Comparison of ENCODE assay signal across 25 cellular contexts in the genomic region with DNA sequence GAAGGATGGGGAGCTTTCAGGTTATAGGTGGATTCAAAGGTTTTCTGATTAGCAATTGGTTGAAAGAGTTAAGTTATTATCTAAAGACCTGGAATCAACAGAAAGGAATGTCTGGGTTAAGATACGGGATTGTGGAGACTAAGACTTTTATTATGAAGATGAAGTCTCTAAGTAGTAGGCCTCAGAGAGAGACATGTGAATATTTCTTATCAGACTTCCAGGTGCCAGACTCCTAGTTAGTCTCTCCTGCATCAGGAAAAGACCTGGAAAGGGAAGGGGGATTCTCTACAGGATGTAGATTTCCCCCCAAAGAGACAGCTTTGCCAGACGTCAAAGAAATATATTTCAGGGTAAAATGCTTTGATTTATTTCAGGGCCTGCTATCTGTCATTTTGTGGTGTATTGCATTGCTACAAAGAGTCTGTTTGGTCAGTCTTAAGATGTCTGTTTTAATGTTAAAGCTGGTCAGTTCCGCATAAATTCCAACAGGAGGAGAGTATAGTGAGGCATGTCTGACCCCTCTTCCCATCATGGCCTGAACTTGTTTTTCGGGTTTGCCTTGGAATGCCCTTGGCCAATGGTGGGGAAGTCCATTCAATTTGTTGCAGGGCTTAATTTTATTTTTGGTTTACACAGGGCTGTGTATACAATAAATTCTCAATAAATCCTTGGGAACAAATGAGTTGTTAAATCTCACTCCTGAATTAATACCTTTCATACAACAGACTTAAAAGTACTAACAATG.
DNase-seq lines count a peak whose midpoint lies in the region; ATAC-seq, FAIRE-seq and TF ChIP-seq lines count a peak whose summit lies in the region.
"Had no signal": no experiment of that assay in that cellular context is flagged by ENCODE, and none has a peak within 500 bp of the region (broad histone marks: within the 10 kb centered on the region; RNA-seq: fewer than 3 reads in every experiment).

No MANE protein-coding gene starts in this region.

- no peak overlapping the region for H3K9ac ChIP-seq in H1 (replicated peaks in 1 of 4; ENCODE audit: extremely low read depth in 1 of 4, low read depth in 3 of 4, low read length in 3 of 4)
- no peak overlapping the region for H3K9ac ChIP-seq in neural progenitor cell
- H3K9ac ChIP-seq: BLaER1 treated with 17β-estradiol and CSF1 and Interleukin-3, amounts not matched to agents 10 nM and 100 nM had no signal

- H3K4me2 ChIP-seq in H1 (ENCODE audit: insufficient read depth in 1 of 2, low read depth in 2 of 2, low read length in 2 of 2), result no peak overlapping the region; a peak in 1 of 4 replicates
- H3K4me2 ChIP-seq in neural progenitor cell, result no peak overlapping the region
- H3K4me2 ChIP-seq: BLaER1 treated with 17β-estradiol and CSF1 and Interleukin-3, amounts not matched to agents 10 nM and 100 nM had no signal

- H4K20me1 ChIP-seq in H1 (replicated peaks in 1 of 2; ENCODE audit: control insufficient read depth in 1 of 2, insufficient read depth in 2 of 2, low read length in 2 of 2) (no peaks in the 10 kb centered on the region), neural progenitor cell (ENCODE audit: low read depth) (no peaks in the 10 kb centered on the region)
- H4K20me1 ChIP-seq: BLaER1 treated with 17β-estradiol and CSF1 and Interleukin-3, amounts not matched to agents 10 nM and 100 nM had no signal

- H3K27ac ChIP-seq in H1 (ENCODE audit: low read depth, low read length), result no peak overlapping the region
- H3K27ac ChIP-seq in neural progenitor cell, result no peak overlapping the region
- H3K27ac ChIP-seq in esophagus squamous epithelium, result no peak overlapping the region
- no peak overlapping the region for H3K27ac ChIP-seq in CD8-positive, alpha-beta memory T cell (ENCODE audit: low read depth, low read length)
- no peak overlapping the region for H3K27ac ChIP-seq in lower lobe of right lung
- H3K27ac ChIP-seq: 22Rv1; BLaER1 treated with 17β-estradiol and CSF1 and Interleukin-3, amounts not matched to agents 10 nM and 100 nM; RWPE1 had no signal

- peak; percentile 55 for DNase-seq in SIG-M5 treated with dmso at 0.1 percent for 504 hours (lab: John Stamatoyannopoulos, UW; ENCODE audit: unreplicated experiment)
- no peak for DNase-seq in SIG-M5 (lab: John Stamatoyannopoulos, UW)
- no peak for DNase-seq in H1 (ENCODE audit: low read depth in 1 of 2, low spot score in 2 of 2)
- DNase-seq in neural progenitor cell (ENCODE audit: low spot score), result no peak
- no peak for DNase-seq in esophagus squamous epithelium (lab: John Stamatoyannopoulos, UW)
- DNase-seq in CD8-positive, alpha-beta memory T cell, result no peak
- no peak for DNase-seq in lower lobe of right lung
- DNase-seq: ACHN; CD4-positive, alpha-beta memory T cell; KBM-7; NCI-H1092 treated with DMSO at 0.1 percent for 48 hours; NCI-H146; NCI-H2029; NCI-H345; NCI-H524; NCI-H774; NK-92 treated with Interleukin-12 subunit alpha and Interleukin-12 subunit beta, amount 100 ng/mL, for 24 hours; SHP77 treated with DMSO at 0.1 percent for 48 hours had no signal

- peaks cover 15% of the 10 kb centered on the region for H3F3A ChIP-seq in neural progenitor cell (ENCODE audit: low read depth)

- ATAC-seq in GM18511 (IDR thresholded peaks at IDR 0.05; ENCODE audit: unreplicated experiment), result no peak
- ATAC-seq in lower lobe of right lung, result no peak
- ATAC-seq: SK-N-SH treated with all-trans-retinoic acid at 6 μM for 48 hours had no signal

- peak overlapping the region; percentile 40 for H3K27ac Mint-ChIP-seq in neural progenitor cell
- peak overlapping the region in 1 of 8 donors; percentile 33 for H3K27ac Mint-ChIP-seq in CD8-positive, alpha-beta memory T cell

- H3K36me3 Mint-ChIP-seq in neural progenitor cell, result no peaks in the 10 kb centered on the region
- H3K36me3 Mint-ChIP-seq in CD8-positive, alpha-beta memory T cell, result no peaks in the 10 kb centered on the region
- H3K36me3 Mint-ChIP-seq: CD4-positive, alpha-beta memory T cell had no signal

- H3K79me1 ChIP-seq in H1 (ENCODE audit: low read depth, low read length), result no peaks in the 10 kb centered on the region

- H3K14ac ChIP-seq in H1 (ENCODE audit: insufficient read length), result no peak overlapping the region

- H3K23ac ChIP-seq in H1 (ENCODE audit: insufficient read length), result no peak overlapping the region

- no peaks in the 10 kb centered on the region for H3K36me3 ChIP-seq in H1 (ENCODE audit: control insufficient read depth in 2 of 4, insufficient read depth in 4 of 4, low read length in 3 of 4)
- no peaks in the 10 kb centered on the region for H3K36me3 ChIP-seq in neural progenitor cell
- no peaks in the 10 kb centered on the region for H3K36me3 ChIP-seq in esophagus squamous epithelium
- no peaks in the 10 kb centered on the region for H3K36me3 ChIP-seq in CD8-positive, alpha-beta memory T cell (ENCODE audit: insufficient read depth, low read length)
- no peaks in the 10 kb centered on the region for H3K36me3 ChIP-seq in lower lobe of right lung
- H3K36me3 ChIP-seq: BLaER1 treated with 17β-estradiol and CSF1 and Interleukin-3, amounts not matched to agents 10 nM and 100 nM had no signal

- H4K8ac ChIP-seq in H1 (ENCODE audit: extremely low read depth, insufficient read depth, low read length), result no peak overlapping the region

- CTCF ChIA-PET in H1 (lab: Charles Lee; ENCODE audit: partially characterized antibody), result interaction anchor here (3.5 kb wide), 1 partner anchor 8 kb away, joined by 17 read pairs; no protein-coding TSS in a partner anchor
- CTCF ChIA-PET in CD8-positive, alpha-beta memory T cell (lab: Charles Lee), result no interaction called here

- no peaks in the 10 kb centered on the region for H3K9me3 Mint-ChIP-seq in neural progenitor cell
- no peaks in the 10 kb centered on the region for H3K9me3 Mint-ChIP-seq in CD8-positive, alpha-beta memory T cell
- H3K9me3 Mint-ChIP-seq: CD4-positive, alpha-beta memory T cell had no signal

- H3K27me3 Mint-ChIP-seq in neural progenitor cell (ENCODE audit: insufficient read depth, low read depth), result peaks cover 3% of the 10 kb centered on the region
- peaks cover 14 to 44% of the 10 kb centered on the region in 2 donors for H3K27me3 Mint-ChIP-seq in CD8-positive, alpha-beta memory T cell

- H2BK5ac ChIP-seq in H1 (ENCODE audit: low read depth, low read length), result no peak overlapping the region; the same call in 1 of the 2 replicates

- no peaks in the 10 kb centered on the region for H3K27me3 ChIP-seq in H1 (replicated peaks in 1 of 4; ENCODE audit: control insufficient read depth in 3 of 4, extremely low read depth in 1 of 4, insufficient read depth in 3 of 4, low read length in 3 of 4)
- H3K27me3 ChIP-seq in neural progenitor cell, result no peaks in the 10 kb centered on the region
- peaks cover 0 to 17% (median 0%) of the 10 kb centered on the region in 4 donors for H3K27me3 ChIP-seq in esophagus squamous epithelium
- H3K27me3 ChIP-seq in CD8-positive, alpha-beta memory T cell (ENCODE audit: insufficient read depth, low read length, poor library complexity, severe bottlenecking), result no peaks in the 10 kb centered on the region
- H3K27me3 ChIP-seq in lower lobe of right lung (ENCODE audit: low read depth), result no peaks in the 10 kb centered on the region

- TF ChIP-seq POLR2A in H1 (IDR thresholded peaks at IDR 0.05; ENCODE audit: control extremely low read depth in 1 of 2, low read depth in 2 of 2, low read length in 2 of 2), result no peak
- no peak for TF ChIP-seq POLR2A in esophagus squamous epithelium (IDR thresholded peaks at IDR 0.05)

- H3K4ac ChIP-seq in H1 (replicated peaks; ENCODE audit: insufficient read length, low read depth, low read length), result no peak overlapping the region

- 62% methylated on average over 4 of the region's 4 CpGs; no CpG with 5 or more reads in 1 of the 2 experiments for WGBS in H1 (ENCODE audit: extremely low coverage in 1 of 2, insufficient coverage in 1 of 2, insufficient read length in 1 of 2, insufficient replicate concordance in 2 of 2, low coverage in 1 of 2, low lambda C conversion rate in 2 of 2, missing lambda C conversion rate in 1 of 2), 2 experiments
- WGBS in esophagus squamous epithelium, 2 donors, result 66 to 79% methylated on average over 4 of the region's 4 CpGs

- H3K79me2 ChIP-seq in H1 (ENCODE audit: control insufficient read depth in 1 of 2, insufficient read depth in 2 of 2, low read length in 2 of 2), result no peaks in the 10 kb centered on the region
- H3K79me2 ChIP-seq in neural progenitor cell (ENCODE audit: low read depth), result no peaks in the 10 kb centered on the region

- H2AFZ ChIP-seq in H1 (ENCODE audit: low read length) (no peak overlapping the region), neural progenitor cell (replicated peaks) (no peak overlapping the region)

- H4K5ac ChIP-seq in H1 (ENCODE audit: insufficient read length, low read depth, low read length), result no peak overlapping the region

- H2BK15ac ChIP-seq in H1 (ENCODE audit: low read length), result no peak overlapping the region

- peaks cover 22% of the 10 kb centered on the region for H3K4me1 Mint-ChIP-seq in neural progenitor cell
- no peaks in the 10 kb centered on the region for H3K4me1 Mint-ChIP-seq in CD8-positive, alpha-beta memory T cell
- H3K4me1 Mint-ChIP-seq: CD4-positive, alpha-beta memory T cell had no signal

- H3K4me3 Mint-ChIP-seq in neural progenitor cell, result no peak overlapping the region
- no peak overlapping the region for H3K4me3 Mint-ChIP-seq in CD8-positive, alpha-beta memory T cell
- H3K4me3 Mint-ChIP-seq: CD4-positive, alpha-beta memory T cell had no signal

- POLR2A ChIA-PET in H1 (lab: Charles Lee; ENCODE audit: partially characterized antibody), result interaction anchor here (0.6 kb wide), 1 partner anchor 495 kb away, joined by 3 read pairs; no protein-coding TSS in a partner anchor
- POLR2A ChIA-PET in CD8-positive, alpha-beta memory T cell (lab: Charles Lee), result no interaction called here

- no peak overlapping the region for H3K56ac ChIP-seq in H1 (replicated peaks; ENCODE audit: insufficient read length, low read depth, low read length)

- intact Hi-C loops in esophagus squamous epithelium (cut with DNase I), result no loop called here
- intact Hi-C loops in lower lobe of right lung (cut with DNase I), result no loop called here

- H2BK12ac ChIP-seq in H1 (ENCODE audit: low read depth, low read length), result no peak overlapping the region; the same call in 1 of the 2 replicates

- TF ChIP-seq RAD21 in H1 (IDR thresholded peaks at IDR 0.05 in 1 of 2, conservative IDR thresholded peaks at IDR 0.05 in 1 of 2; ENCODE audit: low read depth in 2 of 2, low read length in 2 of 2), result no peak

- H2BK120ac ChIP-seq in H1 (replicated peaks; ENCODE audit: low read depth, low read length), result no peak overlapping the region

- H3K18ac ChIP-seq in H1 (ENCODE audit: extremely low read depth, low read length), result no peak overlapping the region

- H3K4me3 ChIP-seq in H1 (ENCODE audit: extremely low read depth in 1 of 4, insufficient read depth in 2 of 4, low read depth in 3 of 4, low read length in 4 of 4), result peak overlapping the region in 1 of 4 experiments; percentile 11; a peak in 1 of 8 replicates
- no peak overlapping the region for H3K4me3 ChIP-seq in neural progenitor cell
- H3K4me3 ChIP-seq in esophagus squamous epithelium, result no peak overlapping the region
- no peak overlapping the region for H3K4me3 ChIP-seq in CD8-positive, alpha-beta memory T cell (ENCODE audit: low read length)
- H3K4me3 ChIP-seq in lower lobe of right lung, result no peak overlapping the region
- H3K4me3 ChIP-seq: BLaER1 treated with 17β-estradiol and CSF1 and Interleukin-3, amounts not matched to agents 10 nM and 100 nM had no signal

- H3K9me3 ChIP-seq in H1 (ENCODE audit: insufficient read depth in 2 of 2, low read depth in 1 of 2, low read length in 1 of 2) (no peaks in the 10 kb centered on the region), neural progenitor cell (ENCODE audit: low read depth) (no peaks in the 10 kb centered on the region), esophagus squamous epithelium (no peaks in the 10 kb centered on the region), lower lobe of right lung (no peaks in the 10 kb centered on the region)
- H3K9me3 ChIP-seq in CD8-positive, alpha-beta memory T cell (ENCODE audit: low read length), result no peaks in the 10 kb centered on the region
- H3K9me3 ChIP-seq: BLaER1 treated with 17β-estradiol and CSF1 and Interleukin-3, amounts not matched to agents 10 nM and 100 nM had no signal

- no peaks in the 10 kb centered on the region for H3K23me2 ChIP-seq in H1 (ENCODE audit: low read depth, low read length)

- no peak overlapping the region for H4K91ac ChIP-seq in H1 (replicated peaks; ENCODE audit: insufficient read length, low read length)

- peak; percentile 19 for FAIRE-seq in H1 (lab: Jason Lieb, UNC)
- FAIRE-seq: G401.6, GM12892 had no signal

- H2AK5ac ChIP-seq in H1 (ENCODE audit: low read depth, low read length), result no peak overlapping the region

- TF ChIP-seq CTCF in H1 (IDR thresholded peaks at IDR 0.05; ENCODE audit: control extremely low read depth in 1 of 3, insufficient read depth in 1 of 3, low read depth in 1 of 3, low read length in 3 of 3) (no peak), neural progenitor cell (IDR thresholded peaks at IDR 0.05) (no peak), esophagus squamous epithelium (IDR thresholded peaks at IDR 0.05) (no peak), lower lobe of right lung (IDR thresholded peaks at IDR 0.05) (no peak)

- TF ChIP-seq EP300 in H1 (IDR thresholded peaks at IDR 0.05; ENCODE audit: borderline replicate concordance in 1 of 2, low read depth in 2 of 2, low read length in 2 of 2), result no peak

- no peak overlapping the region for H2BK20ac ChIP-seq in H1 (ENCODE audit: low read length)

- H3K4me1 ChIP-seq in H1 (replicated peaks in 1 of 4; ENCODE audit: control insufficient read depth in 3 of 4, insufficient read depth in 4 of 4, low read length in 3 of 4) (peaks cover 6 to 19% (median 15%) of the 10 kb centered on the region in 4 experiments; a peak in 6 of 7 replicates), neural progenitor cell (peaks cover 18% of the 10 kb centered on the region), esophagus squamous epithelium (no peaks in the 10 kb centered on the region), lower lobe of right lung (no peaks in the 10 kb centered on the region)
- H3K4me1 ChIP-seq in CD8-positive, alpha-beta memory T cell (ENCODE audit: insufficient read depth, low read length), result no peaks in the 10 kb centered on the region
